In genomic region chr3:136925425-136926190, GRCh38 we compare ENCODE assay signal across 13 cellular contexts. TPM values are rescaled to one million over a fixed set of nuclear protein-coding genes. Genes with fewer than 3 reads are reported as not detected.
DNase-seq lines count a peak whose midpoint lies in the region; ATAC-seq and TF ChIP-seq lines count a peak whose summit lies in the region.
"Had no signal": no experiment of that assay in that cellular context is flagged by ENCODE, and none has a peak within 500 bp of the region (broad histone marks: within the 10 kb centered on the region; RNA-seq: fewer than 3 reads in every experiment).

No MANE protein-coding gene starts in this region.

- H3K36me3 Mint-ChIP-seq in CD4-positive, alpha-beta memory T cell = peaks cover 20 to 21% of the 10 kb centered on the region in 2 donors
- H3K36me3 Mint-ChIP-seq in naive thymus-derived CD8-positive, alpha-beta T cell = peaks cover 10 to 24% (median 20%) of the 10 kb centered on the region in 3 donors

- peak overlapping the region in 4 of 7 donors; percentile 12 to 85 (median 59) for H3K27ac Mint-ChIP-seq in CD4-positive, alpha-beta memory T cell
- peak overlapping the region in 4 of 10 donors; percentile 9 to 76 (median 50) for H3K27ac Mint-ChIP-seq in naive thymus-derived CD8-positive, alpha-beta T cell

- no peaks in the 10 kb centered on the region for H3K9me3 ChIP-seq in CD4-positive, alpha-beta memory T cell (ENCODE audit: control insufficient read depth in 1 of 2, low read length in 2 of 2)
- H3K9me3 ChIP-seq in gastroesophageal sphincter (no peaks in the 10 kb centered on the region), suprapubic skin (no peaks in the 10 kb centered on the region)

- intact Hi-C loops in CD4-positive, alpha-beta memory T cell (cut with micrococcal nuclease) = no loop called here

- POLR2A ChIA-PET in CD4-positive, alpha-beta memory T cell (lab: Charles Lee; ENCODE audit: partially characterized antibody) = interaction anchor here (0.6 to 2.2 kb wide), 2 partner anchors 64 to 71 kb away, joined by 3 to 7 read pairs; partner anchors contain the start of gene NCK1
- POLR2A ChIA-PET in naive thymus-derived CD8-positive, alpha-beta T cell (lab: Charles Lee) = interaction anchor here (1.4 kb wide), 1 partner anchor 63 kb away, joined by 3 read pairs; the partner anchor contains the start of gene NCK1

- peak; percentile 63 for ATAC-seq in GM19438 (IDR thresholded peaks at IDR 0.05; ENCODE audit: low read depth, unreplicated experiment)
- peak; percentile 73 for ATAC-seq in HG03432 (IDR thresholded peaks at IDR 0.05; ENCODE audit: unreplicated experiment)
- ATAC-seq in gastroesophageal sphincter = peak; percentile 25
- ATAC-seq in naive thymus-derived CD8-positive, alpha-beta T cell = no peak

- no peak overlapping the region for H3K27ac ChIP-seq in CD4-positive, alpha-beta memory T cell (ENCODE audit: low read depth, low read length)
- H3K27ac ChIP-seq in gastroesophageal sphincter (no peak overlapping the region), suprapubic skin (no peak overlapping the region)

- no peak overlapping the region for H3K4me3 ChIP-seq in CD4-positive, alpha-beta memory T cell (ENCODE audit: low read length in 2 of 2)
- H3K4me3 ChIP-seq in gastroesophageal sphincter (no peak overlapping the region), suprapubic skin (no peak overlapping the region)

- H3K4me3 Mint-ChIP-seq in CD4-positive, alpha-beta memory T cell = peak overlapping the region in 2 of 8 donors; percentile 32 to 58
- H3K4me3 Mint-ChIP-seq in naive thymus-derived CD8-positive, alpha-beta T cell = no peak overlapping the region
- H3K4me3 Mint-ChIP-seq: naive B cell had no signal

- no peak for DNase-seq in CD4-positive, alpha-beta memory T cell
- DNase-seq in NCI-H1048 (lab: John Stamatoyannopoulos, UW) = no peak
- DNase-seq in NCI-H1694 treated with DMSO at 0.1 percent for 48 hours (lab: John Stamatoyannopoulos, UW) = no peak
- no peak for DNase-seq in naive thymus-derived CD8-positive, alpha-beta T cell
- DNase-seq in suprapubic skin (ENCODE audit: low spot score in 2 of 2) = no peak
- DNase-seq: activated gamma-delta T cell treated with Interleukin-2 at 50 U/mL for 16 hours, caudate nucleus, MV-4-11, naive B cell, NCI-H748 treated with DMSO at 0.1 percent for 48 hours had no signal

- no peaks in the 10 kb centered on the region for H3K27me3 ChIP-seq in CD4-positive, alpha-beta memory T cell (ENCODE audit: insufficient read depth, low read length)
- H3K27me3 ChIP-seq in gastroesophageal sphincter (no peaks in the 10 kb centered on the region), suprapubic skin (no peaks in the 10 kb centered on the region)

- CTCF ChIA-PET in CD4-positive, alpha-beta memory T cell (lab: Charles Lee; ENCODE audit: partially characterized antibody) = interaction anchor here (0.7 to 4.0 kb wide), 5 partner anchors 15 to 173 kb away, joined by 3 to 19 read pairs (median 4); partner anchors contain the start of genes NCK1 and STAG1

- TF ChIP-seq POLR2A in gastroesophageal sphincter (IDR thresholded peaks at IDR 0.05) = no peak
- TF ChIP-seq POLR2A in suprapubic skin (IDR thresholded peaks at IDR 0.05) = no peak

- peaks cover 41 to 75% (median 61%) of the 10 kb centered on the region in 4 donors for H3K4me1 Mint-ChIP-seq in CD4-positive, alpha-beta memory T cell
- peaks cover 30 to 72% (median 56%) of the 10 kb centered on the region in 4 donors for H3K4me1 Mint-ChIP-seq in naive thymus-derived CD8-positive, alpha-beta T cell

- peaks cover 65% of the 10 kb centered on the region for H3K4me1 ChIP-seq in CD4-positive, alpha-beta memory T cell (ENCODE audit: insufficient read depth, low read length)
- H3K4me1 ChIP-seq in gastroesophageal sphincter = peaks cover 4 to 26% (median 8%) of the 10 kb centered on the region in 3 donors
- H3K4me1 ChIP-seq in suprapubic skin = peaks cover 15% of the 10 kb centered on the region

- no peak for TF ChIP-seq CTCF in gastroesophageal sphincter (IDR thresholded peaks at IDR 0.05)
- TF ChIP-seq CTCF in suprapubic skin (IDR thresholded peaks at IDR 0.05) = no peak

- 62 to 71% methylated on average over 7 of the region's 7 CpGs for WGBS in gastroesophageal sphincter (ENCODE audit: low coverage in 1 of 2), 2 donors
- WGBS in suprapubic skin = 55% methylated on average over 7 of the region's 7 CpGs

- H3K36me3 ChIP-seq in CD4-positive, alpha-beta memory T cell (ENCODE audit: insufficient read depth, low read length) = no peaks in the 10 kb centered on the region
- peaks cover 0 to 5% of the 10 kb centered on the region in 2 donors for H3K36me3 ChIP-seq in gastroesophageal sphincter
- peaks cover 7% of the 10 kb centered on the region for H3K36me3 ChIP-seq in suprapubic skin

- no peaks in the 10 kb centered on the region for H3K9me3 Mint-ChIP-seq in CD4-positive, alpha-beta memory T cell
- peaks cover 0 to 3% (median 0%) of the 10 kb centered on the region in 9 donors for H3K9me3 Mint-ChIP-seq in naive thymus-derived CD8-positive, alpha-beta T cell
- H3K9me3 Mint-ChIP-seq: naive B cell had no signal

- H3K27me3 Mint-ChIP-seq in CD4-positive, alpha-beta memory T cell = no peaks in the 10 kb centered on the region
- no peaks in the 10 kb centered on the region for H3K27me3 Mint-ChIP-seq in naive thymus-derived CD8-positive, alpha-beta T cell
- H3K27me3 Mint-ChIP-seq: naive B cell had no signal

- no peak for TF ChIP-seq EP300 in gastroesophageal sphincter (IDR thresholded peaks at IDR 0.05)
- TF ChIP-seq EP300 in suprapubic skin (IDR thresholded peaks at IDR 0.05) = no peak

RNA-seq across cellular contexts. Expression of gene IL20RB, which starts 32.2 kb away (rescaled TPM):
- 1 to 10 TPM; 1.5 to 2.7 TPM for total RNA-seq in CD4-positive, alpha-beta memory T cell
- 1 to 10 TPM in 1 of 2 donors, not detected in 1; 1.4 TPM for polyA plus RNA-seq in CD4-positive, alpha-beta memory T cell
- 1 to 10 TPM in 2 of 4 donors, under 1 TPM in 2; 0.62 to 7.3 (median 1.0) TPM for total RNA-seq in gastroesophageal sphincter
- 1 to 10 TPM; 3.6 to 3.9 TPM for total RNA-seq in naive thymus-derived CD8-positive, alpha-beta T cell
- under 1 TPM in 1 of 3 donors, not detected in 2; 0.68 TPM for polyA plus RNA-seq in naive thymus-derived CD8-positive, alpha-beta T cell
- total RNA-seq in suprapubic skin = 100 to 1,000 TPM; 218 to 274 (median 257) TPM

Comparison
In these comparisons a context has a peak if more than half of its experiments do, and no peak if none do; other contexts are left out.
1. ATAC-seq: peak in GM19438 (single experiment), HG03432 (single experiment) and gastroesophageal sphincter (single experiment); none in naive thymus-derived CD8-positive, alpha-beta T cell (0 of 2).
2. RNA of gene IL20RB, which starts 32.2 kb away (total RNA-seq): 218 to 274 TPM in suprapubic skin; 3.6 to 3.9 TPM in naive thymus-derived CD8-positive, alpha-beta T cell, 1.5 to 2.7 TPM in CD4-positive, alpha-beta memory T cell and 0.62 to 7.3 TPM in gastroesophageal sphincter; every median in the first group is over 10 times any median in the second.